20 cellular contexts compared by ENCODE assay signal in the genomic region with DNA sequence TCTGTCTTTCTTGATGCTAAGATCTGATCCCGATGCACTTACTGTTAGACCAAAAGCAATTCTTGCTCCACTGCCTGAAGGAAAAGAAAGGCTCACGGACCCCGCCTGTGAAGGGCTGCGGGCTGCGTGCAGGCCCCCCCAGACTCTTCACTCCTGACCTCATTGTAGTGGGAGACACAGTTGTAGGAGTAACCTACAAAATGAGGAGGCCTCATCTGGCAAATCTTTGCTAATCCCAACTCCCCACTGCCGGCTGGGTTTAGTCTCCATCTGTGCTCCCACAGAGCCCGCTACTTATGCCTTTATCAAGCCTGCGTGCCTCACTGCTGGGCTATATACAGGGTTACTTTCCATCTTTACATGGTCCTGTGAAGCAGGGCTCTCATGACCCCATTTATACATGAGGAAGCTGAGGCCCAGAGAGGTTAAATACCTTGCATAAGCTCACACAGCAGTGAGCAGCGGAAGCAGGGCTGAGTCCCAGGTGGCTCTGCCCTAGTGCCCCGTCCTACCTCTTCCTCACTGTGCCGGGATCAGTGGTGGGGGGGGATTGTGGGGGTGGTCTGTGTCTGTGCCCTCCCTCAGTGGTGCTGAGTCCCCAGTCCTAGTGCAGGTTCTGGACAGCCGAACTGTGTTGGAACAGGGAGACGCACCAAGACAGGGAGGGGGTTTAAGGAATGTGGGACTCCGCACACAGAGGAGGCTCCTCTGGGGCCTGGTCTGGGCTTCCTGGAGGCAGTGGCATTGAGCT. TPM values are rescaled to one million over a fixed set of nuclear protein-coding genes. Genes with fewer than 3 reads are reported as not detected.
A peak's percentile ranks its signal among the peaks of the same experiment; 100 is the strongest.
DNase-seq lines count a peak whose midpoint lies in the region; ATAC-seq, FAIRE-seq and TF ChIP-seq lines count a peak whose summit lies in the region.
"Had no signal": no experiment of that assay in that cellular context is flagged by ENCODE, and none has a peak within 500 bp of the region (broad histone marks: within the 10 kb centered on the region; RNA-seq: fewer than 3 reads in every experiment).

No MANE protein-coding gene starts in this region.

- no peak for FAIRE-seq in K562 (lab: Jason Lieb, UNC)
- FAIRE-seq: GM12892 had no signal

- H3K4me3 ChIP-seq in right atrium auricular region (no peak overlapping the region), K562 (no peak overlapping the region), brain microvascular endothelial cell (ENCODE audit: low read depth, low read length) (no peak overlapping the region)
- H3K4me3 ChIP-seq: GM23338 had no signal

- no peak overlapping the region for H3K9ac ChIP-seq in K562 (ENCODE audit: insufficient read depth in 1 of 2, low read depth in 2 of 2, low read length in 2 of 2)

- no peak for TF ChIP-seq EP300 in K562 (IDR thresholded peaks at IDR 0.05; ENCODE audit: low read length)

- intact Hi-C loops in left cardiac atrium (cut with DNase I) (no loop called here), K562 (cut with micrococcal nuclease) (no loop called here)

- no peaks in the 10 kb centered on the region for H4K20me1 ChIP-seq in K562 (replicated peaks; ENCODE audit: control insufficient read depth, insufficient read depth, low read length)

- in situ Hi-C loops in K562 (cut with MboI) (no loop called here), brain microvascular endothelial cell (cut with HindIII; ENCODE audit: low pct_ligation_motif_present, low sequenced_read_pairs) (no loop called here)

- DNase-seq in left cardiac atrium: peak; percentile 9
- DNase-seq in right atrium auricular region (ENCODE audit: low spot score): no peak
- DNase-seq in K562 (ENCODE audit: extremely low read depth in 1 of 4, low spot score in 3 of 4): no peak
- DNase-seq in mesenteric fat pad (ENCODE audit: low spot score): peak; percentile 57
- DNase-seq in brain microvascular endothelial cell: no peak
- no peak for DNase-seq in effector CD8-positive, alpha-beta T cell (lab: John Stamatoyannopoulos, UW)
- DNase-seq: ACHN, Calu3, DND-41, GDM1, KBM-7, NCI-H146, NCI-H2081 treated with DMSO at 0.1 percent for 48 hours, NCI-H2227 treated with DMSO at 0.1 percent for 48 hours, NCI-H748 treated with DMSO at 0.1 percent for 48 hours, SHP77 treated with DMSO at 0.1 percent for 48 hours had no signal

- H3K36me3 ChIP-seq in right atrium auricular region (no peaks in the 10 kb centered on the region), K562 (ENCODE audit: control insufficient read depth, insufficient read depth, low read length) (no peaks in the 10 kb centered on the region), brain microvascular endothelial cell (replicated peaks) (no peaks in the 10 kb centered on the region)

- POLR2A ChIA-PET in K562 (lab: Yijun Ruan, JAX): interaction anchor here (1.5 kb wide), 1 partner anchor 9 kb away, joined by 9 read pairs; no protein-coding TSS in a partner anchor

- H3K27ac ChIP-seq in right atrium auricular region (no peak overlapping the region), K562 (ENCODE audit: extremely low read depth, low read depth, low read length) (no peak overlapping the region), brain microvascular endothelial cell (no peak overlapping the region)
- H3K27ac ChIP-seq: HL-60 had no signal

- TF ChIP-seq CTCF in right atrium auricular region (IDR thresholded peaks at IDR 0.05) (no peak), K562 (IDR thresholded peaks at IDR 0.05 in 2 of 3, conservative IDR thresholded peaks at IDR 0.05 in 1 of 3; ENCODE audit: insufficient read depth in 2 of 3, low read depth in 1 of 3, low read length in 3 of 3) (no peak), brain microvascular endothelial cell (IDR thresholded peaks at IDR 0.05; ENCODE audit: low read depth, low read length, missing control alignments) (no peak)

- ATAC-seq in left cardiac atrium (no peak), K562 (no peak), GM18867 (IDR thresholded peaks at IDR 0.05; ENCODE audit: unreplicated experiment) (no peak)

- no TSS peak for BruUV-seq in K562 (replicated peaks; lab: Mats Ljungman, UMichigan)

- CTCF ChIA-PET in K562 (lab: Yijun Ruan, JAX; ENCODE audit: low intra/inter-chr PET ratio): no interaction called here

- H3K27me3 ChIP-seq in right atrium auricular region (no peaks in the 10 kb centered on the region), K562 (ENCODE audit: control insufficient read depth in 2 of 2, insufficient read depth in 2 of 2, low read length in 2 of 2) (peaks cover 3 to 30% of the 10 kb centered on the region in 2 experiments; a peak in 3 of 5 replicates), brain microvascular endothelial cell (replicated peaks) (no peaks in the 10 kb centered on the region)

- H2AFZ ChIP-seq in K562 (ENCODE audit: low read depth, low read length): no peak overlapping the region

- H3K4me2 ChIP-seq in K562 (ENCODE audit: insufficient read depth, low read length): no peak overlapping the region
- H3K4me2 ChIP-seq: GM23338 had no signal

- no peak for TF ChIP-seq POLR2A in K562 (conservative IDR thresholded peaks at IDR 0.05)

- H3K79me2 ChIP-seq in K562 (ENCODE audit: control insufficient read depth, insufficient read depth, low read length): no peaks in the 10 kb centered on the region

- no peaks in the 10 kb centered on the region for H3K9me1 ChIP-seq in K562 (ENCODE audit: control insufficient read depth, insufficient read depth, low read length)

- no peak for TF ChIP-seq RAD21 in K562 (CRISPR knock-in tag; conservative IDR thresholded peaks at IDR 0.05 in 1 of 2, IDR thresholded peaks at IDR 0.05 in 1 of 2)

- WGBS in K562 (ENCODE audit: insufficient coverage, low coverage, missing lambda C conversion rate): 40% methylated on average over 8 of the region's 14 CpGs

- H3K4me1 ChIP-seq in right atrium auricular region (no peaks in the 10 kb centered on the region), K562 (replicated peaks in 1 of 2; ENCODE audit: control insufficient read depth in 2 of 2, insufficient read depth in 2 of 2, low read length in 2 of 2) (peaks cover 0 to 42% of the 10 kb centered on the region in 2 experiments; a peak in 2 of 5 replicates)

- no peaks in the 10 kb centered on the region for H3K9me3 ChIP-seq in right atrium auricular region
- no peaks in the 10 kb centered on the region for H3K9me3 ChIP-seq in K562 (replicated peaks; ENCODE audit: control insufficient read depth, insufficient read depth, low read depth, low read length)

TF ChIP-seq in K562, 482 proteins besides CTCF, POLR2A, EP300 and RAD21:
- TF ChIP-seq KDM1A (IDR thresholded peaks at IDR 0.05): peak in 1 of 2 experiments; percentile 30; a peak in 1 of 4 replicates
- no peak for TF ChIP-seq JUN (IDR thresholded peaks at IDR 0.05; ENCODE audit: borderline replicate concordance, low read depth, low read length)
- TF ChIP-seq JUN (CRISPR knock-in tag; IDR thresholded peaks at IDR 0.05; ENCODE audit: borderline replicate concordance): no peak
- 0 out of 4 replicates have a peak, but pooled peaks of 1 of the 2 experiments have one; percentile 12 for TF ChIP-seq RCOR1 (IDR thresholded peaks at IDR 0.05; ENCODE audit: borderline replicate concordance in 1 of 2, low read depth in 2 of 2, low read length in 2 of 2)
- TF ChIP-seq TEAD4 (IDR thresholded peaks at IDR 0.05; ENCODE audit: low read length): no peak
- no peak for TF ChIP-seq TEAD4 (CRISPR knock-in tag; IDR thresholded peaks at IDR 0.05; ENCODE audit: borderline replicate concordance)
- TF ChIP-seq ZFP36 (IDR thresholded peaks at IDR 0.05; ENCODE audit: low read depth, low read length, partially characterized antibody): peak; percentile 69

RNA-seq across cellular contexts. Expression of gene RNF130, which starts 43.9 kb away (rescaled TPM):
- total RNA-seq in left cardiac atrium (10 to 100 TPM; 45.6 to 67.2 TPM), right atrium auricular region (10 to 100 TPM; 42.9 to 51.3 TPM), K562 (2014; rRNA removed) (25.7 and 28.0 TPM in 2 replicates), K562 (2014; rRNA removed; fragmentation: Illumina TruSeq; extraction: Trizol) (24.0 and 26.2 TPM in 2 replicates), K562 (2015; rRNA removed; fragmentation: Illumina TruSeq; extraction: Trizol) (39.4 and 39.5 TPM in 2 replicates), K562 (2021) (30.0 and 32.2 TPM in 2 replicates), mesenteric fat pad (135 TPM)
- total RNA-seq in K562 (2011; cell fraction: chromatin; rRNA removed; ENCODE audit: low replicate concordance): 19.1 and 19.5 TPM in 2 replicates
- 12.8 and 17.0 TPM in 2 replicates for total RNA-seq in K562 (2011; cell fraction: nucleolus; rRNA removed)
- total RNA-seq in K562 (2011; cell fraction: nucleoplasm; rRNA removed): 23.6 and 30.7 TPM in 2 replicates
- polyA plus RNA-seq in K562 (2011; rRNA removed) (29.0 and 31.4 TPM in 2 replicates), K562 (2014; fragmentation: Illumina TruSeq; extraction: Trizol) (23.2 and 30.9 TPM in 2 replicates), K562 (2014; fragmentation: Nextera tagmentation; extraction: Ambion mirVana) (1 to 10 TPM; 5.8 to 6.8 TPM), K562 (2014; rRNA removed) (26.7 and 27.1 TPM in 2 replicates)
- polyA plus RNA-seq in K562 (2011; cell fraction: cytosol; rRNA removed): 24.5 and 27.9 TPM in 2 replicates
- 14.2 and 19.3 TPM in 2 replicates for polyA plus RNA-seq in K562 (2011; cell fraction: nucleus; rRNA removed)
- polyA plus RNA-seq in K562 (2012): 31.0 and 76.8 TPM in 2 replicates
- polyA minus RNA-seq in K562 (2011; rRNA and poly(A)+ RNA removed): 24.2 and 25.4 TPM in 2 replicates
- 11.7 and 14.7 TPM in 2 replicates for polyA minus RNA-seq in K562 (2011; cell fraction: cytosol; rRNA and poly(A)+ RNA removed)
- 10.0 and 13.7 TPM in 2 replicates for polyA minus RNA-seq in K562 (2011; cell fraction: nucleus; rRNA and poly(A)+ RNA removed)

Comparison
In these comparisons a context has a peak if more than half of its experiments do, and no peak if none do; other contexts are left out.
1. DNase-seq: peak in left cardiac atrium (single experiment) and mesenteric fat pad (single experiment); none in right atrium auricular region (single experiment), K562 (0 of 4), brain microvascular endothelial cell (single experiment) and effector CD8-positive, alpha-beta T cell (single experiment).